In genomic region chr13:85383291-85383690, GRCh38 we compare ENCODE assay signal across 16 cellular contexts.
"Had no signal": no experiment of that assay in that cellular context is flagged by ENCODE, and none has a peak within 500 bp of the region (broad histone marks: within the 10 kb centered on the region; RNA-seq: fewer than 3 reads in every experiment).

No MANE protein-coding gene starts in this region.

- DNase-seq: effector memory CD8-positive, alpha-beta T cell; gastrocnemius medialis; heart right ventricle; hypothalamus; kidney glomerular epithelial cell; mammary epithelial cell; naive thymus-derived CD8-positive, alpha-beta T cell; posterior cingulate gyrus; stimulated activated CD4-positive, alpha-beta T cell treated with anti-CD3 and anti-CD28 coated beads, Interleukin-2, amount 100 ng/mL, for 24 hours; stimulated activated CD4-positive, alpha-beta T cell treated with anti-CD3 and anti-CD28 coated beads, Interleukin-4, amount 100 ng/mL, for 4 hours; stimulated activated naive B cell treated with anti-CD40 and anti-IgM and Interleukin-4, amounts not matched to agents 10 μg/mL and 1 μg/mL and 100 μg/mL, for 72 hours; stimulated activated naive CD8-positive, alpha-beta T cell treated with anti-CD3 and anti-CD28 coated beads, Interleukin-15, amount 100 ng/mL, for 72 hours; testis; upper lobe of right lung had no signal

- ATAC-seq: effector memory CD8-positive, alpha-beta T cell; gastrocnemius medialis; heart right ventricle; left lobe of liver; naive thymus-derived CD8-positive, alpha-beta T cell; sciatic nerve; stimulated activated naive B cell treated with anti-CD40 and anti-IgM and Interleukin-4, amounts not matched to agents 10 μg/mL and 1 μg/mL and 100 μg/mL, for 72 hours; stimulated activated naive CD8-positive, alpha-beta T cell treated with anti-CD3 and anti-CD28 coated beads, Interleukin-15, amount 100 ng/mL, for 72 hours; upper lobe of right lung had no signal
